ENCODE assay signal across 30 cellular contexts in genomic region chr7:9680713-9681112, GRCh38.
"Had no signal": no experiment of that assay in that cellular context is flagged by ENCODE, and none has a peak within 500 bp of the region (broad histone marks: within the 10 kb centered on the region; RNA-seq: fewer than 3 reads in every experiment).

No MANE protein-coding gene starts in this region.

- H3K27ac ChIP-seq: ascending aorta, breast epithelium, cardiac muscle cell, colonic mucosa, esophagus muscularis mucosa, foreskin keratinocyte, gastrocnemius medialis, heart left ventricle, WERI-Rb-1 had no signal

- H3K36me3 ChIP-seq: ascending aorta, breast epithelium, cardiac muscle cell, colonic mucosa, esophagus muscularis mucosa, gastrocnemius medialis, heart left ventricle, WERI-Rb-1 had no signal

- H3K27me3 ChIP-seq: ascending aorta, breast epithelium, cardiac muscle cell, colonic mucosa, esophagus muscularis mucosa, foreskin keratinocyte, gastrocnemius medialis, heart left ventricle had no signal

- ATAC-seq: activated CD4-positive, alpha-beta T cell treated with anti-CD3 and anti-CD28 coated beads for 36 hours; activated CD4-positive, CD25-positive, alpha-beta regulatory T cell treated with anti-CD3 and anti-CD28 coated beads, Interleukin-2, amount 50 U/mL, for 24 hours; activated CD8-positive, alpha-beta memory T cell treated with anti-CD3 and anti-CD28 coated beads, Interleukin-2, amount 10 ng/mL, durations not matched to agents 7 days and 5 days; activated CD8-positive, alpha-beta T cell treated with anti-CD3 and anti-CD28 coated beads, Interleukin-2, amount 10 ng/mL, durations not matched to agents 7 days and 5 days; activated naive CD4-positive, alpha-beta T cell treated with anti-CD3 and anti-CD28 coated beads, Interleukin-2, amount 50 U/mL, for 72 hours; foreskin keratinocyte; gastrocnemius medialis; heart left ventricle; T-helper 17 cell had no signal

- H3K9me3 ChIP-seq: ascending aorta, colonic mucosa, esophagus muscularis mucosa, gastrocnemius medialis had no signal

- H3K4me3 ChIP-seq: ascending aorta, breast epithelium, cardiac muscle cell, colonic mucosa, esophagus muscularis mucosa, gastrocnemius medialis, heart left ventricle had no signal

- DNase-seq: activated B cell treated with CpG ODN at 0.5 μM for 24 hours; activated CD4-positive, alpha-beta memory T cell treated with anti-CD3 and anti-CD28 coated beads for 36 hours; activated CD4-positive, alpha-beta T cell treated with anti-CD3 and anti-CD28 coated beads for 36 hours; activated CD4-positive, alpha-beta T cell treated with anti-CD3 and anti-CD28 coated beads, Interleukin-2, amount 10 ng/mL, durations not matched to agents 24 days and 14 days; activated CD8-positive, alpha-beta memory T cell treated with anti-CD3 and anti-CD28 coated beads, Interleukin-2, amount 10 ng/mL, durations not matched to agents 7 days and 5 days; activated CD8-positive, alpha-beta memory T cell treated with anti-CD3 and anti-CD28 coated beads, Interleukin-2, amount 50 U/mL, for 4 hours; activated CD8-positive, alpha-beta T cell treated with anti-CD3 and anti-CD28 coated beads, Interleukin-2, amount 10 ng/mL, durations not matched to agents 7 days and 5 days; activated effector memory CD4-positive, alpha-beta T cell treated with anti-CD3 and anti-CD28 coated beads, Interleukin-2, amount 50 U/mL, for 16 hours; activated naive CD4-positive, alpha-beta T cell treated with anti-CD3 and anti-CD28 coated beads, Interleukin-2, amount 10 ng/mL, durations not matched to agents 7 days and 5 days; activated naive CD8-positive, alpha-beta T cell treated with anti-CD3 and anti-CD28 coated beads, Interleukin-2, amount 10 ng/mL, durations not matched to agents 7 days and 5 days; activated T-cell treated with anti-CD3 and anti-CD28 coated beads, Interleukin-2, amount 50 U/mL, for 1 hour; activated T-cell treated with anti-CD3 and anti-CD28 coated beads, Interleukin-2, amount 50 U/mL, for 48 hours; central memory CD4-positive, alpha-beta T cell; cerebellar nuclear complex; colonic mucosa; effector memory CD4-positive, alpha-beta T cell; endodermal cell; foreskin keratinocyte; gastrocnemius medialis; glutamatergic neuron; heart left ventricle; T-helper 17 cell; T1000; WERI-Rb-1 had no signal
